ENCODE assay signal across 8 cellular contexts in genomic region chr3:135965129-135965505, GRCh38. TPM values are rescaled to one million over a fixed set of nuclear protein-coding genes. Genes with fewer than 3 reads are reported as not detected.
DNase-seq lines count a peak whose midpoint lies in the region; ATAC-seq and TF ChIP-seq lines count a peak whose summit lies in the region.

No MANE protein-coding gene starts in this region.

- in situ Hi-C loops in GM23248 (cut with MboI) = no loop called here

- no peaks in the 10 kb centered on the region for H3K9me2 ChIP-seq in GM23248 (ENCODE audit: insufficient read depth)
- no peaks in the 10 kb centered on the region for H3K9me2 ChIP-seq in Karpas-422 (replicated peaks; ENCODE audit: insufficient read depth, low read length)

- 14 to 21% methylated on average over 14 to 16 of the region's 16 CpGs for WGBS in GM23248 (ENCODE audit: low coverage in 1 of 2, low lambda C conversion rate in 2 of 2, missing lambda C conversion rate in 2 of 2), 2 experiments
- 1 to 4% methylated on average over 16 of the region's 16 CpGs for WGBS in heart right ventricle, 2 donors

- no peak for TF ChIP-seq CTCF in activated B cell treated with CpG ODN at 0.5 μM for 24 hours (IDR thresholded peaks at IDR 0.05)
- TF ChIP-seq CTCF in heart right ventricle (IDR thresholded peaks at IDR 0.05) = peak in 1 of 9 donors; percentile 19

- peak overlapping the region; percentile 16 for H3K4me2 ChIP-seq in GM23248 (ENCODE audit: unreplicated experiment)
- no peak overlapping the region for H3K4me2 ChIP-seq in Karpas-422 (ENCODE audit: low read depth, low read length, poor library complexity, severe bottlenecking)

- peak overlapping the region; percentile 74 for H3K4me3 Mint-ChIP-seq in activated B cell treated with CpG ODN at 0.5 μM for 24 hours

- H3F3A ChIP-seq in GM23248 (ENCODE audit: insufficient read depth) = peaks cover 11% of the 10 kb centered on the region

- no peaks in the 10 kb centered on the region for H4K20me1 ChIP-seq in GM23248 (ENCODE audit: insufficient read depth)
- H4K20me1 ChIP-seq in Karpas-422 (ENCODE audit: insufficient read depth, low read depth, low read length) = no peaks in the 10 kb centered on the region

- H3K9ac ChIP-seq in GM23248 = peak overlapping the region; percentile 84; the same call in 1 of the 2 replicates
- H3K9ac ChIP-seq in Karpas-422 (ENCODE audit: low read length) = no peak overlapping the region

- intact Hi-C loops in activated B cell treated with CpG ODN at 0.5 μM for 24 hours (cut with micrococcal nuclease) (loop anchor here (5.0 to 10.0 kb wide), 2 partner anchors 290 to 1478 kb away; partner anchors contain the start of genes ANAPC13, CEP63 and PCCB), heart right ventricle (cut with DNase I) (loop anchor here in 6 of 10 donors (5.0 kb wide), 4 partner anchors 57 to 797 kb away; partner anchors contain the start of gene MSL2 (in 1 of the 6)), sciatic nerve (cut with DNase I) (no loop called here)

- H3K4me3 ChIP-seq in GM23248 (peak overlapping the region; percentile 84), heart right ventricle (peak overlapping the region in 9 of 10 donors; percentile 66 to 87 (median 74)), Karpas-422 (ENCODE audit: low read length) (no peak overlapping the region)

- H3K27ac Mint-ChIP-seq in activated B cell treated with CpG ODN at 0.5 μM for 24 hours = no peak overlapping the region

- peaks cover 30% of the 10 kb centered on the region for H3K27me3 Mint-ChIP-seq in activated B cell treated with CpG ODN at 0.5 μM for 24 hours

- POLR2A ChIA-PET in activated B cell treated with CpG ODN at 0.5 μM for 24 hours (lab: Charles Lee) = no interaction called here

- H2AFZ ChIP-seq in GM23248 = peak overlapping the region; percentile 82
- H2AFZ ChIP-seq in Karpas-422 (ENCODE audit: low read length) = no peak overlapping the region

- H3K27ac ChIP-seq in GM23248 = no peak overlapping the region
- peak overlapping the region; percentile 31 to 94 (median 90) for H3K27ac ChIP-seq in heart right ventricle
- no peak overlapping the region for H3K27ac ChIP-seq in Karpas-422 (ENCODE audit: low read length)

- no peaks in the 10 kb centered on the region for H3K36me3 Mint-ChIP-seq in activated B cell treated with CpG ODN at 0.5 μM for 24 hours (ENCODE audit: low read depth)

- H3K36me3 ChIP-seq in GM23248 (ENCODE audit: low read depth) (no peaks in the 10 kb centered on the region), heart right ventricle (no peaks in the 10 kb centered on the region), Karpas-422 (ENCODE audit: insufficient read depth, low read length) (no peaks in the 10 kb centered on the region)

- CTCF ChIA-PET in activated B cell treated with CpG ODN at 0.5 μM for 24 hours (lab: Charles Lee) = no interaction called here

- H3K9me3 Mint-ChIP-seq in activated B cell treated with CpG ODN at 0.5 μM for 24 hours = peaks cover 13% of the 10 kb centered on the region

- H3K4me1 ChIP-seq in GM23248 (ENCODE audit: insufficient read depth) = peaks cover 31% of the 10 kb centered on the region
- peaks cover 0 to 35% (median 17%) of the 10 kb centered on the region in 9 donors for H3K4me1 ChIP-seq in heart right ventricle
- no peaks in the 10 kb centered on the region for H3K4me1 ChIP-seq in Karpas-422 (ENCODE audit: low read length)

- ATAC-seq in activated B cell treated with CpG ODN at 0.5 μM for 24 hours (ENCODE audit: low read depth) (no peak), heart right ventricle (peak; percentile 12 to 78 (median 66)), sciatic nerve (peak; percentile 38), GM21526 (IDR thresholded peaks at IDR 0.05; ENCODE audit: low FRiP score, unreplicated experiment) (no peak)

- no peak for DNase-seq in GM23248
- DNase-seq in activated B cell treated with CpG ODN at 0.5 μM for 24 hours = no peak
- DNase-seq in heart right ventricle = no peak
- DNase-seq in sciatic nerve (ENCODE audit: low spot score) = no peak
- DNase-seq in AG20443 (ENCODE audit: low spot score) = no peak
- no peak for DNase-seq in Karpas-422
- no peak for DNase-seq in iPS-NIHi7 (ENCODE audit: extremely low spot score)

- peaks cover 40% of the 10 kb centered on the region for H3K79me2 ChIP-seq in GM23248 (ENCODE audit: insufficient read depth)
- no peaks in the 10 kb centered on the region for H3K79me2 ChIP-seq in Karpas-422 (ENCODE audit: low read length)

- H3K9me3 ChIP-seq in GM23248 (ENCODE audit: low read depth) (no peaks in the 10 kb centered on the region), heart right ventricle (peaks cover 0 to 16% (median 6%) of the 10 kb centered on the region in 11 donors), Karpas-422 (ENCODE audit: low read length) (no peaks in the 10 kb centered on the region; the same call in 1 of the 2 replicates)

- H3K27me3 ChIP-seq in GM23248 (replicated peaks; ENCODE audit: insufficient read depth) = no peaks in the 10 kb centered on the region
- peaks cover 0 to 17% (median 0%) of the 10 kb centered on the region in 7 donors for H3K27me3 ChIP-seq in heart right ventricle
- H3K27me3 ChIP-seq in Karpas-422 (ENCODE audit: low read length) = no peaks in the 10 kb centered on the region

- H3K4me1 Mint-ChIP-seq in activated B cell treated with CpG ODN at 0.5 μM for 24 hours = peaks cover 9% of the 10 kb centered on the region

RNA-seq across cellular contexts. Expression of gene PPP2R3A, which starts 0.4 kb away (rescaled TPM):
- 21.0 and 22.6 TPM in 2 replicates for total RNA-seq in GM23248 (2014; rRNA removed; shearing (Covaris generic))
- polyA plus RNA-seq in GM23248 (2016; fragmentation: Nextera tagmentation; extraction: Ambion mirVana) = 13.1 and 14.2 TPM in 2 replicates
- 0.05 and 0.11 TPM in 2 replicates for total RNA-seq in activated B cell treated with CpG ODN at 0.5 μM for 24 hours
- total RNA-seq in heart right ventricle = 100 to 1,000 TPM in 7 of 10 donors, 10 to 100 TPM in 3; 59.7 to 148 (median 115) TPM
- 10 to 100 TPM in 1 of 2 donors, 1 to 10 TPM in 1; 4.9 to 13.3 TPM for polyA plus RNA-seq in heart right ventricle
- total RNA-seq in sciatic nerve = 15.2 TPM
- not detected in 2 replicates for total RNA-seq in Karpas-422 (2014; rRNA removed; shearing (Covaris generic); ENCODE audit: low replicate concordance)

Comparison
In these comparisons a context has a peak if more than half of its experiments do, and no peak if none do; other contexts are left out.
1. H3K27ac ChIP-seq: peak in heart right ventricle (10 of 10); none in GM23248 (single experiment) and Karpas-422 (single experiment).
2. ATAC-seq: peak in heart right ventricle (8 of 8) and sciatic nerve (single experiment); none in activated B cell treated with CpG ODN at 0.5 μM for 24 hours (single experiment) and GM21526 (single experiment).
3. RNA of gene PPP2R3A, which starts 0.4 kb away (total RNA-seq): 59.7 to 148 TPM in heart right ventricle, 21.0 to 22.6 TPM in GM23248 and 15.2 TPM in sciatic nerve (single experiment); 0.05 to 0.11 TPM in activated B cell treated with CpG ODN at 0.5 μM for 24 hours and not detected in Karpas-422; every median in the first group is over 10 times any median in the second.